In the genomic region with DNA sequence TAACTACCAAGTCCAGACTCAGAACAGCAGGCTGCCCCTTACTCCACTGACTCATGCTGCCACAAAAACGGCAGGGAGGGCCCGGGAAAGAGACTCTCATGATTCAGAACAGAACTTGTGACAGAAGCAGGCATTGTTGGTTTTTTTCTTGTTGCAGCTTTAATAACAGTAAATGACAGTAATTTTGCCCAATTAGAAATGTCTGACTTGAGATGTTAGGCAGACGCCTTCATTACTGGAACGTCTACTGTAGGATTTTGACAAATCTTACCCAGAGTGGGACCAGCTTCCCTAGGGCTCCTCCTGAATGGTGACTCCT, we compare ENCODE assay signal across 9 cellular contexts.
DNase-seq lines count a peak whose midpoint lies in the region; ATAC-seq and TF ChIP-seq lines count a peak whose summit lies in the region.
"Had no signal": no experiment of that assay in that cellular context is flagged by ENCODE, and none has a peak within 500 bp of the region (broad histone marks: within the 10 kb centered on the region; RNA-seq: fewer than 3 reads in every experiment).

No MANE protein-coding gene starts in this region.

- H3K27ac ChIP-seq in esophagus muscularis mucosa (replicated peaks in 1 of 4), result no peak overlapping the region

- H3K9me3 Mint-ChIP-seq in osteocyte (ENCODE audit: unreplicated experiment), result no peaks in the 10 kb centered on the region
- H3K9me3 Mint-ChIP-seq: activated naive CD8-positive, alpha-beta T cell treated with anti-CD3 and anti-CD28 coated beads, Interleukin-2, amount 10 ng/mL, durations not matched to agents 7 days and 5 days had no signal

- no peak overlapping the region for H3K4me3 Mint-ChIP-seq in osteocyte (ENCODE audit: unreplicated experiment)
- H3K4me3 Mint-ChIP-seq: activated naive CD8-positive, alpha-beta T cell treated with anti-CD3 and anti-CD28 coated beads, Interleukin-2, amount 10 ng/mL, durations not matched to agents 7 days and 5 days had no signal

- intact Hi-C loops in esophagus muscularis mucosa (cut with DNase I), result no loop called here

- peaks cover 9% of the 10 kb centered on the region for H3K36me3 Mint-ChIP-seq in osteocyte (ENCODE audit: unreplicated experiment)
- H3K36me3 Mint-ChIP-seq: activated naive CD8-positive, alpha-beta T cell treated with anti-CD3 and anti-CD28 coated beads, Interleukin-2, amount 10 ng/mL, durations not matched to agents 7 days and 5 days had no signal

- TF ChIP-seq CTCF in esophagus muscularis mucosa (IDR thresholded peaks at IDR 0.05) (no peak), osteocyte (IDR thresholded peaks at IDR 0.05) (no peak)

- no peaks in the 10 kb centered on the region for H3K27me3 ChIP-seq in esophagus muscularis mucosa

- 51% methylated on average over 4 of the region's 4 CpGs for WGBS in esophagus muscularis mucosa

- H3K36me3 ChIP-seq in esophagus muscularis mucosa, result no peaks in the 10 kb centered on the region

- peaks cover 27% of the 10 kb centered on the region for H3K4me1 Mint-ChIP-seq in osteocyte (ENCODE audit: unreplicated experiment)
- H3K4me1 Mint-ChIP-seq: activated naive CD8-positive, alpha-beta T cell treated with anti-CD3 and anti-CD28 coated beads, Interleukin-2, amount 10 ng/mL, durations not matched to agents 7 days and 5 days had no signal

- ATAC-seq in HG03139 (IDR thresholded peaks at IDR 0.05; ENCODE audit: unreplicated experiment) (no peak), GM19455 (IDR thresholded peaks at IDR 0.05; ENCODE audit: unreplicated experiment) (no peak)

- H3K27ac Mint-ChIP-seq in osteocyte (ENCODE audit: unreplicated experiment), result peak overlapping the region; percentile 49
- H3K27ac Mint-ChIP-seq: activated naive CD8-positive, alpha-beta T cell treated with anti-CD3 and anti-CD28 coated beads, Interleukin-2, amount 10 ng/mL, durations not matched to agents 7 days and 5 days had no signal

- H3K27me3 Mint-ChIP-seq in osteocyte (ENCODE audit: unreplicated experiment), result no peaks in the 10 kb centered on the region
- H3K27me3 Mint-ChIP-seq: activated naive CD8-positive, alpha-beta T cell treated with anti-CD3 and anti-CD28 coated beads, Interleukin-2, amount 10 ng/mL, durations not matched to agents 7 days and 5 days had no signal

- peak; percentile 94 for DNase-seq in EH (ENCODE audit: low read depth)
- peak; percentile 40 for DNase-seq in RKO (ENCODE audit: low spot score)
- DNase-seq in esophagus muscularis mucosa (ENCODE audit: extremely low spot score), result peak; percentile 74
- DNase-seq in osteocyte (ENCODE audit: extremely low spot score, unreplicated experiment), result no peak
- DNase-seq in AML-193 (lab: John Stamatoyannopoulos, UW), result no peak
- DNase-seq in NCI-H82 (lab: John Stamatoyannopoulos, UW), result no peak
- DNase-seq: activated naive CD8-positive, alpha-beta T cell treated with anti-CD3 and anti-CD28 coated beads, Interleukin-2, amount 10 ng/mL, durations not matched to agents 7 days and 5 days had no signal

- no peak for TF ChIP-seq EP300 in esophagus muscularis mucosa (IDR thresholded peaks at IDR 0.05)

- H3K4me3 ChIP-seq in esophagus muscularis mucosa, result no peak overlapping the region

- no peaks in the 10 kb centered on the region for H3K9me3 ChIP-seq in esophagus muscularis mucosa

- TF ChIP-seq POLR2A in esophagus muscularis mucosa (IDR thresholded peaks at IDR 0.05; ENCODE audit: low read depth), result no peak

- peaks cover 0 to 5% (median 2%) of the 10 kb centered on the region in 4 donors for H3K4me1 ChIP-seq in esophagus muscularis mucosa

Comparison
In these comparisons a context has a peak if more than half of its experiments do, and no peak if none do; other contexts are left out.
1. DNase-seq: peak in EH (single experiment), RKO (single experiment) and esophagus muscularis mucosa (single experiment); none in osteocyte (single experiment), AML-193 (0 of 2) and NCI-H82 (single experiment).